ENCODE assay signal across 4 cellular contexts in genomic region chr14:23373041-23373440, GRCh38. TPM values are rescaled to one million over a fixed set of nuclear protein-coding genes. Genes with fewer than 3 reads are reported as not detected.
"Had no signal": no experiment of that assay in that cellular context is flagged by ENCODE, and none has a peak within 500 bp of the region (broad histone marks: within the 10 kb centered on the region; RNA-seq: fewer than 3 reads in every experiment).

No MANE protein-coding gene starts in this region.

- H3K4me3 ChIP-seq: GM12878 had no signal

- ATAC-seq: GM12878 had no signal

- DNase-seq: GDM1, GF-D8 had no signal

RNA-seq across cellular contexts. Expression of gene IL25, which starts 0.4 kb away (rescaled TPM):
- total RNA-seq: G401, GM12878 had no signal
- polyA plus RNA-seq: GM12878 had no signal

RNA-seq across cellular contexts. Expression of gene CMTM5, which starts 3.8 kb away (rescaled TPM):
- total RNA-seq: G401, GM12878 had no signal
- polyA plus RNA-seq: GM12878 had no signal

RNA-seq across cellular contexts. Expression of gene EFS, which starts 8.1 kb away (rescaled TPM):
- total RNA-seq: G401 had no signal
- polyA plus RNA-seq: GM12878 had no signal

RNA-seq across cellular contexts. Expression of gene SLC22A17, which starts 20.4 kb away (rescaled TPM):
- total RNA-seq: GM12878 had no signal
- polyA plus RNA-seq: GM12878 had no signal

RNA-seq across cellular contexts. Expression of gene MYH6, which starts 35.0 kb away (rescaled TPM):
- total RNA-seq: G401, GM12878 had no signal
